ENCODE assay signal across 1 cellular context in the genomic region with DNA sequence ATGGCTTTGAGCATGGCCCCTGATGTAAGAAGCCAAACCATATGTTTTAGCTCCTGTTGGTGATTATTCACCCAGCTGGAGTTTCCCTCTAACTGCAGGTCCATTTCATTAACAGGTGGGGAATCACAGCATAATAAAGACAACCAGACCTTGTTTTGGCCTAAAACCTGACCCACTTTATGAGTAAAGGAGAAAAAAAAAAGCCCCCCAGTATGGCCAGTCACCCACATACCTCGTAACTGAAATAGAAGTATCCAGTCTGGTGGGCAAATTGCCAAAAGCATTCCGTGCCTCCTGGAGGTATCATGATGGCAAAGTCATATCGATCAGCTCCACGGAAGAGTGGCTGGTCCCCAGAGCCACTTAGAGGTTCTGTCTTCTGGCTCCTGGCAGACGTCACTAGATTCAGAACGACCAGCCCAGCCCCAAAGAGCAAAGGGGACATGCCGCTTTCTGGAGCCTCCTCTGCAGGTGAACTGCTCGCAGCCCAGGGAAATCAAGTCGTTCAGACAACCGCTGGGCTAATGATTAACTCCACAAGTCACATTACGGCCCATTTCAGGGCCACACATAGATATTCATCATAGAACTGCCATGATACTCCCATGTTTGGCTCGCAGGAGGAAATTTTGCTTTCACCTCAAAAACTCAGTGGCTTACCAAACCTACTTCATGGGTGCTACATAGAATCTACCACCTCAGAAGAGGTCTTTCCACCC.
TF ChIP-seq lines count a peak whose summit lies in the region.

A gene (minus strand): TSS at position 478 of the 719 bp plus-strand sequence. CDS start 33 bp downstream, at position 445.

TF ChIP-seq in HepG2, 621 proteins besides CTCF, POLR2A, EP300 and RAD21 (continued from another document and continues in another):
- TF ChIP-seq, protein P1, sequence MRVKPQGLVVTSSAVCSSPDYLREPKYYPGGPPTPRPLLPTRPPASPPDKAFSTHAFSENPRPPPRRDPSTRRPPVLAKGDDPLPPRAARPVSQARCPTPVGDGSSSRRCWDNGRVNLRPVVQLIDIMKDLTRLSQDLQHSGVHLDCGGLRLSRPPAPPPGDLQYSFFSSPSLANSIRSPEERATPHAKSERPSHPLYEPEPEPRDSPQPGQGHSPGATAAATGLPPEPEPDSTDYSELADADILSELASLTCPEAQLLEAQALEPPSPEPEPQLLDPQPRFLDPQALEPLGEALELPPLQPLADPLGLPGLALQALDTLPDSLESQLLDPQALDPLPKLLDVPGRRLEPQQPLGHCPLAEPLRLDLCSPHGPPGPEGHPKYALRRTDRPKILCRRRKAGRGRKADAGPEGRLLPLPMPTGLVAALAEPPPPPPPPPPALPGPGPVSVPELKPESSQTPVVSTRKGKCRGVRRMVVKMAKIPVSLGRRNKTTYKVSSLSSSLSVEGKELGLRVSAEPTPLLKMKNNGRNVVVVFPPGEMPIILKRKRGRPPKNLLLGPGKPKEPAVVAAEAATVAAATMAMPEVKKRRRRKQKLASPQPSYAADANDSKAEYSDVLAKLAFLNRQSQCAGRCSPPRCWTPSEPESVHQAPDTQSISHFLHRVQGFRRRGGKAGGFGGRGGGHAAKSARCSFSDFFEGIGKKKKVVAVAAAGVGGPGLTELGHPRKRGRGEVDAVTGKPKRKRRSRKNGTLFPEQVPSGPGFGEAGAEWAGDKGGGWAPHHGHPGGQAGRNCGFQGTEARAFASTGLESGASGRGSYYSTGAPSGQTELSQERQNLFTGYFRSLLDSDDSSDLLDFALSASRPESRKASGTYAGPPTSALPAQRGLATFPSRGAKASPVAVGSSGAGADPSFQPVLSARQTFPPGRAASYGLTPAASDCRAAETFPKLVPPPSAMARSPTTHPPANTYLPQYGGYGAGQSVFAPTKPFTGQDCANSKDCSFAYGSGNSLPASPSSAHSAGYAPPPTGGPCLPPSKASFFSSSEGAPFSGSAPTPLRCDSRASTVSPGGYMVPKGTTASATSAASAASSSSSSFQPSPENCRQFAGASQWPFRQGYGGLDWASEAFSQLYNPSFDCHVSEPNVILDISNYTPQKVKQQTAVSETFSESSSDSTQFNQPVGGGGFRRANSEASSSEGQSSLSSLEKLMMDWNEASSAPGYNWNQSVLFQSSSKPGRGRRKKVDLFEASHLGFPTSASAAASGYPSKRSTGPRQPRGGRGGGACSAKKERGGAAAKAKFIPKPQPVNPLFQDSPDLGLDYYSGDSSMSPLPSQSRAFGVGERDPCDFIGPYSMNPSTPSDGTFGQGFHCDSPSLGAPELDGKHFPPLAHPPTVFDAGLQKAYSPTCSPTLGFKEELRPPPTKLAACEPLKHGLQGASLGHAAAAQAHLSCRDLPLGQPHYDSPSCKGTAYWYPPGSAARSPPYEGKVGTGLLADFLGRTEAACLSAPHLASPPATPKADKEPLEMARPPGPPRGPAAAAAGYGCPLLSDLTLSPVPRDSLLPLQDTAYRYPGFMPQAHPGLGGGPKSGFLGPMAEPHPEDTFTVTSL (CRISPR knock-in tag; IDR thresholded peaks at IDR 0.05; ENCODE audit: borderline replicate concordance) = peak; percentile 29; the same call in 1 of the 2 replicates
- TF ChIP-seq, protein P2, sequence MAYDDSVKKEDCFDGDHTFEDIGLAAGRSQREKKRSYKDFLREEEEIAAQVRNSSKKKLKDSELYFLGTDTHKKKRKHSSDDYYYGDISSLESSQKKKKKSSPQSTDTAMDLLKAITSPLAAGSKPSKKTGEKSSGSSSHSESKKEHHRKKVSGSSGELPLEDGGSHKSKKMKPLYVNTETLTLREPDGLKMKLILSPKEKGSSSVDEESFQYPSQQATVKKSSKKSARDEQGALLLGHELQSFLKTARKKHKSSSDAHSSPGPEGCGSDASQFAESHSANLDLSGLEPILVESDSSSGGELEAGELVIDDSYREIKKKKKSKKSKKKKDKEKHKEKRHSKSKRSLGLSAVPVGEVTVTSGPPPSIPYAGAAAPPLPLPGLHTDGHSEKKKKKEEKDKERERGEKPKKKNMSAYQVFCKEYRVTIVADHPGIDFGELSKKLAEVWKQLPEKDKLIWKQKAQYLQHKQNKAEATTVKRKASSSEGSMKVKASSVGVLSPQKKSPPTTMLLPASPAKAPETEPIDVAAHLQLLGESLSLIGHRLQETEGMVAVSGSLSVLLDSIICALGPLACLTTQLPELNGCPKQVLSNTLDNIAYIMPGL (CRISPR knock-in tag; IDR thresholded peaks at IDR 0.05; ENCODE audit: borderline replicate concordance in 1 of 2, low read depth in 1 of 2) = no peak
- TF ChIP-seq, protein P3, sequence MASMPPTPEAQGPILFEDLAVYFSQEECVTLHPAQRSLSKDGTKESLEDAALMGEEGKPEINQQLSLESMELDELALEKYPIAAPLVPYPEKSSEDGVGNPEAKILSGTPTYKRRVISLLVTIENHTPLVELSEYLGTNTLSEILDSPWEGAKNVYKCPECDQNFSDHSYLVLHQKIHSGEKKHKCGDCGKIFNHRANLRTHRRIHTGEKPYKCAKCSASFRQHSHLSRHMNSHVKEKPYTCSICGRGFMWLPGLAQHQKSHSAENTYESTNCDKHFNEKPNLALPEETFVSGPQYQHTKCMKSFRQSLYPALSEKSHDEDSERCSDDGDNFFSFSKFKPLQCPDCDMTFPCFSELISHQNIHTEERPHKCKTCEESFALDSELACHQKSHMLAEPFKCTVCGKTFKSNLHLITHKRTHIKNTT (CRISPR knock-in tag; IDR thresholded peaks at IDR 0.05) = no peak
- TF ChIP-seq ZNF124 (CRISPR knock-in tag; IDR thresholded peaks at IDR 0.05) (no peak), HNF4A (CRISPR knock-in tag; IDR thresholded peaks at IDR 0.05) (no peak), ZNF644 (CRISPR knock-in tag; IDR thresholded peaks at IDR 0.05; ENCODE audit: low read depth) (peak; percentile 37; the same call in 1 of the 2 replicates), KMT2B (CRISPR knock-in tag; IDR thresholded peaks at IDR 0.05) (no peak; the same call in 1 of the 2 replicates), IRF2 (CRISPR knock-in tag; IDR thresholded peaks at IDR 0.05) (peak; percentile 38), MTA3 (CRISPR knock-in tag; IDR thresholded peaks at IDR 0.05) (no peak), ZNF431 (CRISPR knock-in tag; IDR thresholded peaks at IDR 0.05; ENCODE audit: borderline replicate concordance, low read depth) (no peak), ASH2L (IDR thresholded peaks at IDR 0.05; ENCODE audit: insufficient read length, low read depth, low read length) (no peak), KDM6A (CRISPR knock-in tag; IDR thresholded peaks at IDR 0.05; ENCODE audit: low read depth) (no peak), RXRA (CRISPR knock-in tag; IDR thresholded peaks at IDR 0.05) (no peak; the same call in 1 of the 2 replicates), GTF3A (CRISPR knock-in tag; conservative IDR thresholded peaks at IDR 0.05) (no peak), ZNF501 (CRISPR knock-in tag; IDR thresholded peaks at IDR 0.05) (peak; percentile 83), ZNF652 (CRISPR knock-in tag; IDR thresholded peaks at IDR 0.05; ENCODE audit: borderline replicate concordance, low read depth) (no peak), PCBP1 (IDR thresholded peaks at IDR 0.05; ENCODE audit: borderline replicate concordance, low read depth, low read length) (no peak), ZNF549 (CRISPR knock-in tag; IDR thresholded peaks at IDR 0.05) (no peak), ZSCAN30 (CRISPR knock-in tag; IDR thresholded peaks at IDR 0.05) (no peak), FOSL1 (CRISPR knock-in tag; IDR thresholded peaks at IDR 0.05; ENCODE audit: borderline replicate concordance) (no peak), TGIF2 (CRISPR knock-in tag; IDR thresholded peaks at IDR 0.05) (peak; percentile 59; the same call in 1 of the 2 replicates), ZNF430 (CRISPR knock-in tag; IDR thresholded peaks at IDR 0.05) (no peak; the same call in 1 of the 2 replicates), NCOR1 (IDR thresholded peaks at IDR 0.05; ENCODE audit: borderline replicate concordance, low read length) (peak; percentile 38; the same call in 1 of the 2 replicates), MEIS2 (CRISPR knock-in tag; IDR thresholded peaks at IDR 0.05) (0 out of 2 replicates have a peak, but pooled peaks have one; percentile 41), PHF21A (CRISPR knock-in tag; IDR thresholded peaks at IDR 0.05) (0 out of 2 replicates have a peak, but pooled peaks have one; percentile 48), NFATC3 (CRISPR knock-in tag; IDR thresholded peaks at IDR 0.05) (no peak), TCF7L2 (IDR thresholded peaks at IDR 0.05; ENCODE audit: low read depth, low read length) (no peak), ZNF572 (CRISPR knock-in tag; IDR thresholded peaks at IDR 0.05) (no peak), ZIK1 (CRISPR knock-in tag; IDR thresholded peaks at IDR 0.05; ENCODE audit: borderline replicate concordance, low read depth) (no peak)
- TF ChIP-seq, protein P4, sequence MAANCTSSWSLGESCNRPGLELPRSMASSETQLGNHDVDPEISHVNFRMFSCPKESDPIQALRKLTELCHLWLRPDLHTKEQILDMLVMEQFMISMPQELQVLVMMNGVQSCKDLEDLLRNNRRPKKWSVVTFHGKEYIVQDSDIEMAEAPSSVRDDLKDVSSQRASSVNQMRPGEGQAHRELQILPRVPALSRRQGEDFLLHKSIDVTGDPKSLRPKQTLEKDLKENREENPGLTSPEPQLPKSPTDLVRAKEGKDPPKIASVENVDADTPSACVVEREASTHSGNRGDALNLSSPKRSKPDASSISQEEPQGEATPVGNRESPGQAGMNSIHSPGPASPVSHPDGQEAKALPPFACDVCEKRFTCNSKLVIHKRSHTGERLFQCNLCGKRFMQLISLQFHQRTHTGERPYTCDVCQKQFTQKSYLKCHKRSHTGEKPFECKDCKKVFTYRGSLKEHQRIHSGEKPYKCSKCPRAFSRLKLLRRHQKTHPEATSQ (CRISPR knock-in tag; IDR thresholded peaks at IDR 0.05; ENCODE audit: borderline replicate concordance) = no peak
- TF ChIP-seq, protein P5, sequence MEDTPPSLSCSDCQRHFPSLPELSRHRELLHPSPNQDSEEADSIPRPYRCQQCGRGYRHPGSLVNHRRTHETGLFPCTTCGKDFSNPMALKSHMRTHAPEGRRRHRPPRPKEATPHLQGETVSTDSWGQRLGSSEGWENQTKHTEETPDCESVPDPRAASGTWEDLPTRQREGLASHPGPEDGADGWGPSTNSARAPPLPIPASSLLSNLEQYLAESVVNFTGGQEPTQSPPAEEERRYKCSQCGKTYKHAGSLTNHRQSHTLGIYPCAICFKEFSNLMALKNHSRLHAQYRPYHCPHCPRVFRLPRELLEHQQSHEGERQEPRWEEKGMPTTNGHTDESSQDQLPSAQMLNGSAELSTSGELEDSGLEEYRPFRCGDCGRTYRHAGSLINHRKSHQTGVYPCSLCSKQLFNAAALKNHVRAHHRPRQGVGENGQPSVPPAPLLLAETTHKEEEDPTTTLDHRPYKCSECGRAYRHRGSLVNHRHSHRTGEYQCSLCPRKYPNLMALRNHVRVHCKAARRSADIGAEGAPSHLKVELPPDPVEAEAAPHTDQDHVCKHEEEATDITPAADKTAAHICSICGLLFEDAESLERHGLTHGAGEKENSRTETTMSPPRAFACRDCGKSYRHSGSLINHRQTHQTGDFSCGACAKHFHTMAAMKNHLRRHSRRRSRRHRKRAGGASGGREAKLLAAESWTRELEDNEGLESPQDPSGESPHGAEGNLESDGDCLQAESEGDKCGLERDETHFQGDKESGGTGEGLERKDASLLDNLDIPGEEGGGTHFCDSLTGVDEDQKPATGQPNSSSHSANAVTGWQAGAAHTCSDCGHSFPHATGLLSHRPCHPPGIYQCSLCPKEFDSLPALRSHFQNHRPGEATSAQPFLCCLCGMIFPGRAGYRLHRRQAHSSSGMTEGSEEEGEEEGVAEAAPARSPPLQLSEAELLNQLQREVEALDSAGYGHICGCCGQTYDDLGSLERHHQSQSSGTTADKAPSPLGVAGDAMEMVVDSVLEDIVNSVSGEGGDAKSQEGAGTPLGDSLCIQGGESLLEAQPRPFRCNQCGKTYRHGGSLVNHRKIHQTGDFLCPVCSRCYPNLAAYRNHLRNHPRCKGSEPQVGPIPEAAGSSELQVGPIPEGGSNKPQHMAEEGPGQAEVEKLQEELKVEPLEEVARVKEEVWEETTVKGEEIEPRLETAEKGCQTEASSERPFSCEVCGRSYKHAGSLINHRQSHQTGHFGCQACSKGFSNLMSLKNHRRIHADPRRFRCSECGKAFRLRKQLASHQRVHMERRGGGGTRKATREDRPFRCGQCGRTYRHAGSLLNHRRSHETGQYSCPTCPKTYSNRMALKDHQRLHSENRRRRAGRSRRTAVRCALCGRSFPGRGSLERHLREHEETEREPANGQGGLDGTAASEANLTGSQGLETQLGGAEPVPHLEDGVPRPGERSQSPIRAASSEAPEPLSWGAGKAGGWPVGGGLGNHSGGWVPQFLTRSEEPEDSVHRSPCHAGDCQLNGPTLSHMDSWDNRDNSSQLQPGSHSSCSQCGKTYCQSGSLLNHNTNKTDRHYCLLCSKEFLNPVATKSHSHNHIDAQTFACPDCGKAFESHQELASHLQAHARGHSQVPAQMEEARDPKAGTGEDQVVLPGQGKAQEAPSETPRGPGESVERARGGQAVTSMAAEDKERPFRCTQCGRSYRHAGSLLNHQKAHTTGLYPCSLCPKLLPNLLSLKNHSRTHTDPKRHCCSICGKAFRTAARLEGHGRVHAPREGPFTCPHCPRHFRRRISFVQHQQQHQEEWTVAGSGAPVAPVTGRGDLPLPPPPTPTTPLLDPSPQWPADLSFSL (CRISPR knock-in tag; IDR thresholded peaks at IDR 0.05) = no peak
- TF ChIP-seq, protein P6, sequence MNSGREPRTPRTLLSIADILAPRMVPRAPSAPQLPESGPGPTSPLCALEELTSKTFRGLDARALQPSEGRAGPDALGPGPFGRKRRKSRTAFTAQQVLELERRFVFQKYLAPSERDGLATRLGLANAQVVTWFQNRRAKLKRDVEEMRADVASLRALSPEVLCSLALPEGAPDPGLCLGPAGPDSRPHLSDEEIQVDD (CRISPR knock-in tag; IDR thresholded peaks at IDR 0.05; ENCODE audit: borderline replicate concordance) = no peak
- TF ChIP-seq, protein P7, sequence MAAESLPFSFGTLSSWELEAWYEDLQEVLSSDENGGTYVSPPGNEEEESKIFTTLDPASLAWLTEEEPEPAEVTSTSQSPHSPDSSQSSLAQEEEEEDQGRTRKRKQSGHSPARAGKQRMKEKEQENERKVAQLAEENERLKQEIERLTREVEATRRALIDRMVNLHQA (CRISPR knock-in tag; IDR thresholded peaks at IDR 0.05) = no peak
- TF ChIP-seq, protein P8, sequence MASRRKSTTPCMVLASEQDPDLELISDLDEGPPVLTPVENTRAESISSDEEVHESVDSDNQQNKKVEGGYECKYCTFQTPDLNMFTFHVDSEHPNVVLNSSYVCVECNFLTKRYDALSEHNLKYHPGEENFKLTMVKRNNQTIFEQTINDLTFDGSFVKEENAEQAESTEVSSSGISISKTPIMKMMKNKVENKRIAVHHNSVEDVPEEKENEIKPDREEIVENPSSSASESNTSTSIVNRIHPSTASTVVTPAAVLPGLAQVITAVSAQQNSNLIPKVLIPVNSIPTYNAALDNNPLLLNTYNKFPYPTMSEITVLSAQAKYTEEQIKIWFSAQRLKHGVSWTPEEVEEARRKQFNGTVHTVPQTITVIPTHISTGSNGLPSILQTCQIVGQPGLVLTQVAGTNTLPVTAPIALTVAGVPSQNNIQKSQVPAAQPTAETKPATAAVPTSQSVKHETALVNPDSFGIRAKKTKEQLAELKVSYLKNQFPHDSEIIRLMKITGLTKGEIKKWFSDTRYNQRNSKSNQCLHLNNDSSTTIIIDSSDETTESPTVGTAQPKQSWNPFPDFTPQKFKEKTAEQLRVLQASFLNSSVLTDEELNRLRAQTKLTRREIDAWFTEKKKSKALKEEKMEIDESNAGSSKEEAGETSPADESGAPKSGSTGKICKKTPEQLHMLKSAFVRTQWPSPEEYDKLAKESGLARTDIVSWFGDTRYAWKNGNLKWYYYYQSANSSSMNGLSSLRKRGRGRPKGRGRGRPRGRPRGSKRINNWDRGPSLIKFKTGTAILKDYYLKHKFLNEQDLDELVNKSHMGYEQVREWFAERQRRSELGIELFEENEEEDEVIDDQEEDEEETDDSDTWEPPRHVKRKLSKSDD (CRISPR knock-in tag; IDR thresholded peaks at IDR 0.05; ENCODE audit: low read depth) = no peak
